Comparison of ENCODE assay signal across 23 cellular contexts in genomic region chr7:94679341-94679740, GRCh38.
"Had no signal": no experiment of that assay in that cellular context is flagged by ENCODE, and none has a peak within 500 bp of the region (broad histone marks: within the 10 kb centered on the region; RNA-seq: fewer than 3 reads in every experiment).

No MANE protein-coding gene starts in this region.

- DNase-seq: colonic mucosa; effector CD8-positive, alpha-beta T cell; endodermal cell; gastrocnemius medialis; head of caudate nucleus; kidney; natural killer cell; occipital lobe; ovary; posterior cingulate gyrus; psoas muscle; right cardiac atrium; sigmoid colon; spleen; stimulated activated CD4-positive, alpha-beta T cell treated with anti-CD3 and anti-CD28 coated beads, Interleukin-4, amount 100 ng/mL, for 4 hours; stimulated activated naive CD8-positive, alpha-beta T cell treated with anti-CD3 and anti-CD28 coated beads, Interleukin-15, Interleukin-2, amounts not matched to agents 100 U/mL and 50 U/mL, for 24 hours; substantia nigra; testis; tibial artery had no signal

- ATAC-seq: esophagus mucosa; gastrocnemius medialis; left lobe of liver; natural killer cell; psoas muscle; right cardiac atrium; stimulated activated memory B cell treated with anti-CD40 and anti-IgM and Interleukin-4, amounts not matched to agents 10 μg/mL and 1 μg/mL and 100 μg/mL, for 72 hours; stimulated activated naive CD8-positive, alpha-beta T cell treated with anti-CD3 and anti-CD28 coated beads, Interleukin-15, Interleukin-2, amounts not matched to agents 100 U/mL and 50 U/mL, for 24 hours had no signal

- H3K4me3 ChIP-seq: colonic mucosa, gastrocnemius medialis, lung, ovary, psoas muscle, sigmoid colon, spleen, testis, tibial artery had no signal
